Comparison of ENCODE assay signal across 12 cellular contexts in the genomic region with DNA sequence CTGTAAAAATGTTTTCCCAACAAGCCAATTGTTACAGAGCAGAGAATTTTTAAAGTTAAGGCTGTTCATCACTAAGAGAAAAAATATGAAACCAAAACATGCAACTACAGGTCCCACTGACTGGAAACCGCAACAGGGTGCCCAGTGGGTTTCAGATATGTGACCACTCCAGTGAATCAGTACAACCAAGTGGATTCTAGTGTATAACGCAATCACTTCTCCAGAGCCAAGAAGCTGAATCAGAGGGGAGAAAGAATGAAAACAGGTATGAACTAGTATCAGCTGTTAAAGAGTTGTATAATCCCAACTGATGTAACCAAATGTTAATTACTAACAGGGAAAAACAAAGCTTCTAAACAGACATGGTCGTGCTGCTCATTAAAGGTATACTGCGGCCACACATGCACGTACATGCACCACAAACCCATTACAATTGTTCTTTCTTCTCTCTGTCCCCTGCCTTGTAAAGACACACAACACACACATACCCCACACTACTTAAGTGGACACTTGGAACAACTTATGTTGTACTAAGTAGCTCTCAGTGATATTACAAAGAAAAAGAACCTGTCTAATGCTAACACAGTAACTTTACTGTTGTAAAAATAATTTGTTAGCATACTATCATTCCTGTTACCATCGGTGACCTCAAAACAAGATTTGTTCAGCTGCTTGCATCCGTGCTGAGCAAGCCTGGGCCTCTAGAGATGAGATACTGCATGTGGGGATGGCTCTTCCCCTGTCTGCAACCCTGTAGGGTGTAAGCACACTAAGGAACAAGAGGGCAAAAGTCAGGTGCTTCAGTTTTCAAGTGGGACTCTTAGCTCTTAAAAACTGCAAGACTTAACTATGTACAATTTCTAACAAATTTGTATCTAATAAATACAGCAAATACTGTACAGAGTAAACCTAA.
DNase-seq lines count a peak whose midpoint lies in the region; ATAC-seq, FAIRE-seq and TF ChIP-seq lines count a peak whose summit lies in the region.
"Had no signal": no experiment of that assay in that cellular context is flagged by ENCODE, and none has a peak within 500 bp of the region (broad histone marks: within the 10 kb centered on the region; RNA-seq: fewer than 3 reads in every experiment).

No MANE protein-coding gene starts in this region.

- in situ Hi-C loops in brain microvascular endothelial cell (cut with HindIII; ENCODE audit: low pct_ligation_motif_present, low sequenced_read_pairs) = no loop called here

- H3K9me3 ChIP-seq in left ventricle myocardium inferior (replicated peaks) = no peaks in the 10 kb centered on the region
- H3K9me3 ChIP-seq: BE2C, pancreas had no signal

- no peaks in the 10 kb centered on the region for H3K36me3 ChIP-seq in left ventricle myocardium inferior
- H3K36me3 ChIP-seq in brain microvascular endothelial cell (replicated peaks) = no peaks in the 10 kb centered on the region
- H3K36me3 ChIP-seq: BE2C, pancreas had no signal

- H3K27me3 ChIP-seq in left ventricle myocardium inferior (ENCODE audit: low read depth) = no peaks in the 10 kb centered on the region
- no peaks in the 10 kb centered on the region for H3K27me3 ChIP-seq in brain microvascular endothelial cell (replicated peaks)
- H3K27me3 ChIP-seq: pancreas had no signal

- intact Hi-C loops in left ventricle myocardium inferior (cut with micrococcal nuclease) (no loop called here), Right ventricle myocardium inferior (cut with DNase I) (no loop called here)

- H3K27ac ChIP-seq in left ventricle myocardium inferior (replicated peaks) (peak overlapping the region; percentile 29), brain microvascular endothelial cell (peak overlapping the region; percentile 85)
- H3K27ac ChIP-seq: pancreas had no signal

- no peak for ATAC-seq in Right ventricle myocardium inferior
- no peak for ATAC-seq in GM21390 (IDR thresholded peaks at IDR 0.05; ENCODE audit: unreplicated experiment)
- no peak for ATAC-seq in GM21576 (IDR thresholded peaks at IDR 0.05; ENCODE audit: unreplicated experiment)
- ATAC-seq: activated naive CD4-positive, alpha-beta T cell treated with anti-CD3 and anti-CD28 coated beads, Interleukin-2, amount 50 U/mL, for 72 hours had no signal

- TF ChIP-seq POLR2A in GM12892 (IDR thresholded peaks at IDR 0.05; ENCODE audit: low read depth, low read length) = no peak

- H3K4me3 ChIP-seq in left ventricle myocardium inferior (no peak overlapping the region), brain microvascular endothelial cell (ENCODE audit: low read depth, low read length) (no peak overlapping the region)
- H3K4me3 ChIP-seq: pancreas had no signal

- H3K4me1 ChIP-seq in left ventricle myocardium inferior = peaks cover 41% of the 10 kb centered on the region
- H3K4me1 ChIP-seq: BE2C had no signal

- DNase-seq in left ventricle myocardium inferior (no peak), Right ventricle myocardium inferior (ENCODE audit: missing footprints) (no peak), brain microvascular endothelial cell (peak; percentile 93), kidney tubule cell (ENCODE audit: low spot score) (peak; percentile 96), GM12892 (ENCODE audit: insufficient read length) (no peak)
- no peak for DNase-seq in activated CD4-positive, alpha-beta T cell treated with anti-CD3 and anti-CD28 coated beads, Interleukin-2, amount 50 U/mL, for 4 hours
- DNase-seq: BE2C, NCI-H526 treated with DMSO at 0.1 percent for 48 hours, pancreas had no signal

- no peak for TF ChIP-seq CTCF in left ventricle myocardium inferior (IDR thresholded peaks at IDR 0.05; ENCODE audit: borderline replicate concordance)
- TF ChIP-seq CTCF in brain microvascular endothelial cell (IDR thresholded peaks at IDR 0.05; ENCODE audit: low read depth, low read length, missing control alignments) = no peak

- no peak for FAIRE-seq in GM12892 (lab: Jason Lieb, UNC)
- FAIRE-seq: pancreas had no signal

Comparison
In these comparisons a context has a peak if more than half of its experiments do, and no peak if none do; other contexts are left out.
1. DNase-seq: peak in brain microvascular endothelial cell (single experiment) and kidney tubule cell (single experiment); none in left ventricle myocardium inferior (single experiment), Right ventricle myocardium inferior (single experiment), GM12892 (single experiment) and activated CD4-positive, alpha-beta T cell treated with anti-CD3 and anti-CD28 coated beads, Interleukin-2, amount 50 U/mL, for 4 hours (0 of 2).